In genomic region chr1:169853335-169853734, GRCh38 we compare ENCODE assay signal across 17 cellular contexts. TPM values are rescaled to one million over a fixed set of nuclear protein-coding genes. Genes with fewer than 3 reads are reported as not detected.
A peak's percentile ranks its signal among the peaks of the same experiment; 100 is the strongest.
DNase-seq lines count a peak whose midpoint lies in the region; ATAC-seq lines count a peak whose summit lies in the region.
"Had no signal": no experiment of that assay in that cellular context is flagged by ENCODE, and none has a peak within 500 bp of the region (broad histone marks: within the 10 kb centered on the region; RNA-seq: fewer than 3 reads in every experiment).

No MANE protein-coding gene starts in this region.

- no peaks in the 10 kb centered on the region for H3K9me3 Mint-ChIP-seq in activated T-cell treated with anti-CD3 and anti-CD28 coated beads, Interleukin-2, amount 50 U/mL, for 72 hours
- H3K9me3 Mint-ChIP-seq: H9, IgD-negative memory B cell had no signal

- peaks cover 12 to 48% of the 10 kb centered on the region in 2 donors for H3K36me3 Mint-ChIP-seq in activated T-cell treated with anti-CD3 and anti-CD28 coated beads, Interleukin-2, amount 50 U/mL, for 72 hours (ENCODE audit: insufficient read depth in 2 of 2)

- no peak overlapping the region for H3K4me3 Mint-ChIP-seq in activated T-cell treated with anti-CD3 and anti-CD28 coated beads, Interleukin-2, amount 50 U/mL, for 72 hours
- H3K4me3 Mint-ChIP-seq: H9, IgD-negative memory B cell had no signal

- no peaks in the 10 kb centered on the region for H3K4me1 Mint-ChIP-seq in activated T-cell treated with anti-CD3 and anti-CD28 coated beads, Interleukin-2, amount 50 U/mL, for 72 hours (ENCODE audit: low read depth)
- H3K4me1 Mint-ChIP-seq: H9 had no signal

- H3K27ac Mint-ChIP-seq in activated T-cell treated with anti-CD3 and anti-CD28 coated beads, Interleukin-2, amount 50 U/mL, for 72 hours: peak overlapping the region; percentile 36

- no peak for ATAC-seq in activated T-cell treated with anti-CD3 and anti-CD28 coated beads, Interleukin-2, amount 50 U/mL, for 72 hours (replicated peaks in 1 of 2)
- ATAC-seq in HG03280 (IDR thresholded peaks at IDR 0.05; ENCODE audit: unreplicated experiment): no peak

- no peaks in the 10 kb centered on the region for H3K27me3 Mint-ChIP-seq in activated T-cell treated with anti-CD3 and anti-CD28 coated beads, Interleukin-2, amount 50 U/mL, for 72 hours (ENCODE audit: low read depth)
- H3K27me3 Mint-ChIP-seq: IgD-negative memory B cell had no signal

- no peak for DNase-seq in activated T-cell treated with anti-CD3 and anti-CD28 coated beads, Interleukin-2, amount 50 U/mL, for 72 hours
- no peak for DNase-seq in activated T-cell treated with anti-CD3 and anti-CD28 coated beads, Interleukin-2, amount 50 U/mL, for 1 hour
- DNase-seq in NCI-H526 treated with DMSO at 0.1 percent for 48 hours (lab: John Stamatoyannopoulos, UW) (peak; percentile 71), hippocampal formation (lab: John Stamatoyannopoulos, UW) (peak; percentile 2 to 46), superior temporal gyrus (ENCODE audit: extremely low spot score) (peak; percentile 40), AG08395 (ENCODE audit: low spot score) (no peak)
- DNase-seq in stimulated activated CD4-positive, alpha-beta T cell treated with anti-CD3 and anti-CD28 coated beads, Interleukin-1b, Interleukin-23, amount 100 ng/mL, for 48 hours: no peak
- DNase-seq: DMS79 treated with DMSO at 0.1 percent for 48 hours, GDM1, H9, NCI-H1048, NCI-H2107, NCI-H774, Peyer's patch, SHP77 had no signal

RNA-seq across cellular contexts. Expression of gene SCYL3, which starts 40.4 kb away (rescaled TPM):
- total RNA-seq in activated T-cell treated with anti-CD3 and anti-CD28 coated beads, Interleukin-2, amount 50 U/mL, for 72 hours: 10 to 100 TPM; 17.9 to 19.1 TPM

RNA-seq across cellular contexts. Expression of gene METTL18, which starts 58.6 kb away (rescaled TPM):
- total RNA-seq in activated T-cell treated with anti-CD3 and anti-CD28 coated beads, Interleukin-2, amount 50 U/mL, for 72 hours: 10 to 100 TPM; 11.7 to 12.1 TPM

Comparison
In these comparisons a context has a peak if more than half of its experiments do, and no peak if none do; other contexts are left out.
1. DNase-seq: peak in NCI-H526 treated with DMSO at 0.1 percent for 48 hours (single experiment), hippocampal formation (2 of 2) and superior temporal gyrus (single experiment); none in activated T-cell treated with anti-CD3 and anti-CD28 coated beads, Interleukin-2, amount 50 U/mL, for 72 hours (0 of 2), activated T-cell treated with anti-CD3 and anti-CD28 coated beads, Interleukin-2, amount 50 U/mL, for 1 hour (single experiment), AG08395 (single experiment) and stimulated activated CD4-positive, alpha-beta T cell treated with anti-CD3 and anti-CD28 coated beads, Interleukin-1b, Interleukin-23, amount 100 ng/mL, for 48 hours (single experiment).